In the genomic region with DNA sequence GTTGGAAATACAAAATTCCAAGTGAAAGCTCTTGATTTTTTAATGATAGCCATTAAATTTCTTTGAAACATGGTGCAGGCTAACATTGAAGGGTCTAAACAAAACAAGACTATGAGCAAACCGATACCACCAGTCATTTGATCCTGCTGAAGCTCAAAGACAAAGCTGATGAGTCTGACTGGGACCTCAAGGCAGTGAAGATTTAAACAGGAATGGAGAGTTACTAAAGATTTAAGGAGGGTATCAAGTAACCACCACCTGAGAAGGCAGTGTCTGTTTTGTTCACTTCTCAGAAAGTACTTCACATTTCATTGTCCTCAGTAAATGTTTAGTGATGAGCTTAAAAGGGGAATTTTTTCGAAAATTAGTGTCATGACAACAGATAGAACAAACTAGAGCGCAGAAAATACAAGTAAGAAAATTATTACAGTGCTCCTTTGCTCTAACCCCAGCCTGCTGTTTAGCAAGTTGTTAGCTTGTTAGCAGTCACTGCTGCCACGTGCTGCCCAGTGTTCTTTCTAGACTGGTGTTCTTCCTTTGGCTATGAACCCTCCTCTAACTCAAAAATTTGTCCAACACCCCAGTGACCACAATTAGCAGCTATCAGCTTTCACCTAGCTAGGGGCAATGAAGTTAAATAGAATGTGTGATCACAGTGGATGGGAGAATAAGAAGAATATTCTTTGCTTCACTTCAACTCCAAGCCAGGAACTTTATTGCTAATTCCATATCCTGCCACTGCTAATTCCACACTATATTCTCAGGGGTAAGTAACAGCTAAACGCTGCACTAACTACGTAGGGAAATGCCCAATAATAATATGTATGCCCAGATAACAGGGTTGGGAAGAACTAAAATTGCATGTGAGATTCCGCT, we compare ENCODE assay signal across 18 cellular contexts. TPM values are rescaled to one million over a fixed set of nuclear protein-coding genes. Genes with fewer than 3 reads are reported as not detected.
A peak's percentile ranks its signal among the peaks of the same experiment; 100 is the strongest.
DNase-seq lines count a peak whose midpoint lies in the region; ATAC-seq and TF ChIP-seq lines count a peak whose summit lies in the region.
"Had no signal": no experiment of that assay in that cellular context is flagged by ENCODE, and none has a peak within 500 bp of the region (broad histone marks: within the 10 kb centered on the region; RNA-seq: fewer than 3 reads in every experiment).

No MANE protein-coding gene starts in this region.

- no peaks in the 10 kb centered on the region for H3K9me3 ChIP-seq in Peyer's patch
- H3K9me3 ChIP-seq: BLaER1 treated with 17β-estradiol and CSF1 and Interleukin-3, amounts not matched to agents 10 nM and 100 nM had no signal

- no peak for DNase-seq in WTC11 (ENCODE audit: low spot score)
- DNase-seq in myocyte (ENCODE audit: low read depth): peak; percentile 32
- no peak for DNase-seq in type B pancreatic cell (ENCODE audit: extremely low spot score, unreplicated experiment)
- DNase-seq in NCI-H510A treated with DMSO at 0.1 percent for 48 hours (lab: John Stamatoyannopoulos, UW): no peak
- DNase-seq in stimulated activated CD4-positive, alpha-beta T cell treated with anti-CD3 and anti-CD28 coated beads, Interleukin-12 subunit alpha, Interleukin-12 subunit beta, amount 100 ng/mL, for 4 hours: no peak
- DNase-seq in Peyer's patch: no peak
- DNase-seq: Calu3; CD8-positive, alpha-beta T cell; H7; NCI-H1105; NCI-H2081; NCI-H446 treated with DMSO at 0.1 percent for 48 hours; NCI-H748 treated with DMSO at 0.1 percent for 48 hours; NK-92 treated with Interleukin-12 subunit alpha and Interleukin-12 subunit beta, amount 100 ng/mL, for 24 hours; Right ventricle myocardium superior had no signal

- no peak for TF ChIP-seq CTCF in WTC11 (IDR thresholded peaks at IDR 0.05)
- TF ChIP-seq CTCF in type B pancreatic cell (conservative IDR thresholded peaks at IDR 0.05): no peak
- no peak for TF ChIP-seq CTCF in Peyer's patch (IDR thresholded peaks at IDR 0.05)

- no peak for TF ChIP-seq RAD21 in Ishikawa (IDR thresholded peaks at IDR 0.05; ENCODE audit: low read depth)

- no peaks in the 10 kb centered on the region for H3K27me3 ChIP-seq in Peyer's patch
- H3K27me3 ChIP-seq: BLaER1 treated with 17β-estradiol and CSF1 and Interleukin-3, amounts not matched to agents 10 nM and 100 nM had no signal

- H3K27ac Mint-ChIP-seq in WTC11 (no peak overlapping the region; the same call in 1 of the 2 replicates), type B pancreatic cell (peak overlapping the region; percentile 14)
- H3K27ac Mint-ChIP-seq: CD8-positive, alpha-beta T cell; IgD-negative memory B cell had no signal

- H3K4me3 Mint-ChIP-seq in WTC11 (no peak overlapping the region), type B pancreatic cell (no peak overlapping the region)
- H3K4me3 Mint-ChIP-seq: CD8-positive, alpha-beta T cell; IgD-negative memory B cell had no signal

- TF ChIP-seq POLR2A in Peyer's patch (IDR thresholded peaks at IDR 0.05): no peak

- H3K4me1 ChIP-seq in Peyer's patch: no peaks in the 10 kb centered on the region
- H3K4me1 ChIP-seq: BLaER1 treated with 17β-estradiol and CSF1 and Interleukin-3, amounts not matched to agents 10 nM and 100 nM had no signal

- H3K27ac ChIP-seq in Peyer's patch: no peak overlapping the region
- H3K27ac ChIP-seq: BLaER1 treated with 17β-estradiol and CSF1 and Interleukin-3, amounts not matched to agents 10 nM and 100 nM had no signal

- H3K9me3 Mint-ChIP-seq in WTC11 (no peaks in the 10 kb centered on the region), type B pancreatic cell (no peaks in the 10 kb centered on the region)
- H3K9me3 Mint-ChIP-seq: CD8-positive, alpha-beta T cell; IgD-negative memory B cell had no signal

- POLR2A ChIA-PET in WTC11 (lab: Charles Lee): interaction anchor here (0.6 to 1.0 kb wide), 2 partner anchors 52 to 134 kb away, joined by 3 read pairs; a partner anchor contains a TSS

- no peak for TF ChIP-seq EP300 in Ishikawa (IDR thresholded peaks at IDR 0.05; ENCODE audit: borderline replicate concordance)

- CTCF ChIA-PET in WTC11 (lab: Charles Lee): no interaction called here

- no peak overlapping the region for H3K4me3 ChIP-seq in Peyer's patch
- H3K4me3 ChIP-seq: BLaER1 treated with 17β-estradiol and CSF1 and Interleukin-3, amounts not matched to agents 10 nM and 100 nM had no signal

- no peaks in the 10 kb centered on the region for H3K36me3 Mint-ChIP-seq in WTC11
- H3K36me3 Mint-ChIP-seq in type B pancreatic cell: peaks cover 30% of the 10 kb centered on the region

- H3K36me3 ChIP-seq in Peyer's patch: peaks cover 0 to 27% (median 0%) of the 10 kb centered on the region in 3 donors

- ATAC-seq in WTC11: 0 out of 2 replicates have a peak, but pooled peaks have one; percentile 51
- ATAC-seq: CD8-positive, alpha-beta T cell had no signal

- no peaks in the 10 kb centered on the region for H3K27me3 Mint-ChIP-seq in WTC11 (ENCODE audit: low read depth)
- H3K27me3 Mint-ChIP-seq in type B pancreatic cell: no peaks in the 10 kb centered on the region
- H3K27me3 Mint-ChIP-seq: IgD-negative memory B cell had no signal

- H3K4me1 Mint-ChIP-seq in WTC11: peaks cover 8% of the 10 kb centered on the region
- peaks cover 14% of the 10 kb centered on the region for H3K4me1 Mint-ChIP-seq in type B pancreatic cell (ENCODE audit: unreplicated experiment)

TF ChIP-seq in Ishikawa, 13 proteins besides CTCF, POLR2A, EP300 and RAD21 (continues in another document):
- TF ChIP-seq YY1 (IDR thresholded peaks at IDR 0.05; ENCODE audit: low read depth): no peak
- TF ChIP-seq NFIC (IDR thresholded peaks at IDR 0.05): no peak
- TF ChIP-seq, protein P1, sequence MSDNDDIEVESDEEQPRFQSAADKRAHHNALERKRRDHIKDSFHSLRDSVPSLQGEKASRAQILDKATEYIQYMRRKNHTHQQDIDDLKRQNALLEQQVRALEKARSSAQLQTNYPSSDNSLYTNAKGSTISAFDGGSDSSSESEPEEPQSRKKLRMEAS (IDR thresholded peaks at IDR 0.05): 0 out of 2 replicates have a peak, but pooled peaks have one; percentile 33
- no peak for TF ChIP-seq ZBTB7A (IDR thresholded peaks at IDR 0.05; ENCODE audit: low read depth)

TF ChIP-seq in WTC11, 78 proteins besides CTCF, POLR2A, EP300 and RAD21 (continues in another document):
- TF ChIP-seq, protein P2, sequence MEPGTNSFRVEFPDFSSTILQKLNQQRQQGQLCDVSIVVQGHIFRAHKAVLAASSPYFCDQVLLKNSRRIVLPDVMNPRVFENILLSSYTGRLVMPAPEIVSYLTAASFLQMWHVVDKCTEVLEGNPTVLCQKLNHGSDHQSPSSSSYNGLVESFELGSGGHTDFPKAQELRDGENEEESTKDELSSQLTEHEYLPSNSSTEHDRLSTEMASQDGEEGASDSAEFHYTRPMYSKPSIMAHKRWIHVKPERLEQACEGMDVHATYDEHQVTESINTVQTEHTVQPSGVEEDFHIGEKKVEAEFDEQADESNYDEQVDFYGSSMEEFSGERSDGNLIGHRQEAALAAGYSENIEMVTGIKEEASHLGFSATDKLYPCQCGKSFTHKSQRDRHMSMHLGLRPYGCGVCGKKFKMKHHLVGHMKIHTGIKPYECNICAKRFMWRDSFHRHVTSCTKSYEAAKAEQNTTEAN (CRISPR knock-in tag; IDR thresholded peaks at IDR 0.05): no peak
- TF ChIP-seq, protein P3, sequence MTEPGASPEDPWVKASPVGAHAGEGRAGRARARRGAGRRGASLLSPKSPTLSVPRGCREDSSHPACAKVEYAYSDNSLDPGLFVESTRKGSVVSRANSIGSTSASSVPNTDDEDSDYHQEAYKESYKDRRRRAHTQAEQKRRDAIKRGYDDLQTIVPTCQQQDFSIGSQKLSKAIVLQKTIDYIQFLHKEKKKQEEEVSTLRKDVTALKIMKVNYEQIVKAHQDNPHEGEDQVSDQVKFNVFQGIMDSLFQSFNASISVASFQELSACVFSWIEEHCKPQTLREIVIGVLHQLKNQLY (CRISPR knock-in tag; IDR thresholded peaks at IDR 0.05): no peak
- TF ChIP-seq, protein P4, sequence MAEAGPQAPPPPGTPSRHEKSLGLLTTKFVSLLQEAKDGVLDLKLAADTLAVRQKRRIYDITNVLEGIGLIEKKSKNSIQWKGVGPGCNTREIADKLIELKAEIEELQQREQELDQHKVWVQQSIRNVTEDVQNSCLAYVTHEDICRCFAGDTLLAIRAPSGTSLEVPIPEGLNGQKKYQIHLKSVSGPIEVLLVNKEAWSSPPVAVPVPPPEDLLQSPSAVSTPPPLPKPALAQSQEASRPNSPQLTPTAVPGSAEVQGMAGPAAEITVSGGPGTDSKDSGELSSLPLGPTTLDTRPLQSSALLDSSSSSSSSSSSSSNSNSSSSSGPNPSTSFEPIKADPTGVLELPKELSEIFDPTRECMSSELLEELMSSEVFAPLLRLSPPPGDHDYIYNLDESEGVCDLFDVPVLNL (CRISPR knock-in tag; IDR thresholded peaks at IDR 0.05; ENCODE audit: borderline replicate concordance, low read depth): no peak
- TF ChIP-seq NFYB (CRISPR knock-in tag; conservative IDR thresholded peaks at IDR 0.05; ENCODE audit: low read depth): no peak
- TF ChIP-seq, protein P5, sequence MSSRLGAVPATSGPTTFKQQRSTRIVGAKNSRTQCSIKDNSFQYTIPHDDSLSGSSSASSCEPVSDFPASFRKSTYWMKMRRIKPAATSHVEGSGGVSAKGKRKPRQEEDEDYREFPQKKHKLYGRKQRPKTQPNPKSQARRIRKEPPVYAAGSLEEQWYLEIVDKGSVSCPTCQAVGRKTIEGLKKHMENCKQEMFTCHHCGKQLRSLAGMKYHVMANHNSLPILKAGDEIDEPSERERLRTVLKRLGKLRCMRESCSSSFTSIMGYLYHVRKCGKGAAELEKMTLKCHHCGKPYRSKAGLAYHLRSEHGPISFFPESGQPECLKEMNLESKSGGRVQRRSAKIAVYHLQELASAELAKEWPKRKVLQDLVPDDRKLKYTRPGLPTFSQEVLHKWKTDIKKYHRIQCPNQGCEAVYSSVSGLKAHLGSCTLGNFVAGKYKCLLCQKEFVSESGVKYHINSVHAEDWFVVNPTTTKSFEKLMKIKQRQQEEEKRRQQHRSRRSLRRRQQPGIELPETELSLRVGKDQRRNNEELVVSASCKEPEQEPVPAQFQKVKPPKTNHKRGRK (CRISPR knock-in tag; IDR thresholded peaks at IDR 0.05; ENCODE audit: borderline replicate concordance): no peak

RNA-seq across cellular contexts. Expression of a gene that starts 41.1 kb away (rescaled TPM):
- total RNA-seq in WTC11 (2021): 2.3 to 3.3 TPM (median 2.4 TPM) in 3 replicates
- total RNA-seq in myocyte: 20.5 and 23.5 TPM in 2 replicates
- polyA plus RNA-seq in myocyte (2012): 23.8 TPM
- 13.0 and 22.9 TPM in 2 replicates for total RNA-seq in type B pancreatic cell (ENCODE audit: low replicate concordance)
- 10 to 100 TPM; 22.9 to 89.1 (median 42.9) TPM for total RNA-seq in Peyer's patch

RNA-seq across cellular contexts. Expression of a gene that starts 52.3 kb away (rescaled TPM):
- 11.1 to 12.6 TPM (median 11.5 TPM) in 3 replicates for total RNA-seq in WTC11 (2021)
- total RNA-seq in myocyte: 4.7 and 5.0 TPM in 2 replicates
- polyA plus RNA-seq in myocyte (2012): 2.7 TPM
- total RNA-seq in type B pancreatic cell (ENCODE audit: low replicate concordance): 13.5 and 23.8 TPM in 2 replicates
- total RNA-seq in Peyer's patch: 10 to 100 TPM in 2 of 4 donors, 1 to 10 TPM in 2; 7.4 to 14.7 (median 10.7) TPM
